In the genomic region with DNA sequence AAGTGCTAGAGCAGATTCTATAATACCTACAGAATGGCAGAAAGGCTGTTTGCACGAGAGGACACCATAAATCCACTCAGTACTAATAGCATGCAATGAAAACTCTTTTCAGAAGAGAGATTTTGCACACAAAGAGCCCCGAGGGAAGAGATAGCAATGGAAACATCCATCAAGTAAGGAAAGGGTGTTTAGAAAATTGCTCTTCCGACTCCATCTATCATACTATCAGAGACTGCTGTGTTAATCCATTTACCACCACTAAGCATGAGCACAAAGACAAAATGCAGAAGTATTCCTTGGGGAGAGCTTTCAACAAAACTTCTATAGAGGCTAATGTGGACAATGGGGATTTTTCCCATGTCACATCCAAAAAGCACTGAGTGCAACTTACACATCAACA, we compare ENCODE assay signal across 27 cellular contexts.
"Had no signal": no experiment of that assay in that cellular context is flagged by ENCODE, and none has a peak within 500 bp of the region (broad histone marks: within the 10 kb centered on the region; RNA-seq: fewer than 3 reads in every experiment).

No MANE protein-coding gene starts in this region.

- DNase-seq: activated CD4-positive, alpha-beta T cell treated with anti-CD3 and anti-CD28 coated beads for 48 hours; activated CD4-positive, alpha-beta T cell treated with anti-CD3 and anti-CD28 coated beads, Interleukin-2, amount 50 U/mL, for 48 hours; activated CD8-positive, alpha-beta memory T cell treated with anti-CD3 and anti-CD28 coated beads for 24 hours; activated gamma-delta T cell treated with Interleukin-2 at 50 U/mL for 16 hours; activated naive CD4-positive, alpha-beta T cell treated with anti-CD3 and anti-CD28 coated beads, Interleukin-2, amount 50 U/mL, for 16 hours; amniotic stem cell; brain microvascular endothelial cell; effector memory CD8-positive, alpha-beta T cell; head of caudate nucleus; hypothalamus; immature natural killer cell; kidney; naive B cell; nephron progenitor cell; occipital lobe; right cardiac atrium; spleen; stimulated activated naive CD4-positive, alpha-beta T cell; WERI-Rb-1 had no signal

- H3K9me3 Mint-ChIP-seq: activated T-helper 1 cell treated with anti-CD3 and anti-CD28 coated beads, Interleukin-12 subunit alpha, Interleukin-12 subunit beta, Interleukin-2, Interleukin-4 antibody, amounts not matched to agents 30 ng/mL and 10 ng/mL and 1 ng/mL, durations not matched to agents 14 hours and 24 hours and 36 hours; naive B cell; nephron progenitor cell had no signal

- H3K36me3 ChIP-seq: brain microvascular endothelial cell, gastroesophageal sphincter, spleen, tibial nerve, WERI-Rb-1 had no signal

- H3K27ac Mint-ChIP-seq: activated T-helper 1 cell treated with anti-CD3 and anti-CD28 coated beads, Interleukin-12 subunit alpha, Interleukin-12 subunit beta, Interleukin-2, Interleukin-4 antibody, amounts not matched to agents 30 ng/mL and 10 ng/mL and 1 ng/mL, durations not matched to agents 14 hours and 24 hours and 36 hours; effector memory CD8-positive, alpha-beta T cell; immature natural killer cell; mesothelial cell of epicardium; naive B cell; nephron progenitor cell had no signal

- H3K27me3 Mint-ChIP-seq: effector memory CD8-positive, alpha-beta T cell had no signal

- H3K36me3 Mint-ChIP-seq: immature natural killer cell, mesothelial cell of epicardium, naive B cell had no signal

- FAIRE-seq: astrocyte, endothelial cell of umbilical vein, kidney had no signal

- H3K4me3 ChIP-seq: coronary artery, gastroesophageal sphincter, spleen, tibial nerve had no signal

- ATAC-seq: activated CD4-positive, CD25-positive, alpha-beta regulatory T cell treated with anti-CD3 and anti-CD28 coated beads, Interleukin-2, amount 50 U/mL, for 24 hours; effector memory CD8-positive, alpha-beta T cell; gastroesophageal sphincter; right cardiac atrium had no signal

- H3K27me3 ChIP-seq: brain microvascular endothelial cell, spleen, tibial nerve had no signal

- H3K4me1 ChIP-seq: gastroesophageal sphincter, spleen, tibial nerve had no signal

- H3K4me3 Mint-ChIP-seq: activated T-helper 1 cell treated with anti-CD3 and anti-CD28 coated beads, Interleukin-12 subunit alpha, Interleukin-12 subunit beta, Interleukin-2, Interleukin-4 antibody, amounts not matched to agents 30 ng/mL and 10 ng/mL and 1 ng/mL, durations not matched to agents 14 hours and 24 hours and 36 hours; effector memory CD8-positive, alpha-beta T cell; immature natural killer cell; mesothelial cell of epicardium; naive B cell; nephron progenitor cell had no signal

- H3K27ac ChIP-seq: brain microvascular endothelial cell, coronary artery, gastroesophageal sphincter, spleen, tibial nerve, WERI-Rb-1 had no signal

- H3K4me1 Mint-ChIP-seq: immature natural killer cell, naive B cell had no signal

- H3K9me3 ChIP-seq: gastroesophageal sphincter, spleen, tibial nerve had no signal
